In genomic region chr6:125114248-125114858, GRCh38 we compare ENCODE assay signal across 9 cellular contexts. TPM values are rescaled to one million over a fixed set of nuclear protein-coding genes. Genes with fewer than 3 reads are reported as not detected.
DNase-seq lines count a peak whose midpoint lies in the region; ATAC-seq and TF ChIP-seq lines count a peak whose summit lies in the region.
"Had no signal": no experiment of that assay in that cellular context is flagged by ENCODE, and none has a peak within 500 bp of the region (broad histone marks: within the 10 kb centered on the region; RNA-seq: fewer than 3 reads in every experiment).

No MANE protein-coding gene starts in this region.

- no peaks in the 10 kb centered on the region for H3K9me2 ChIP-seq in Karpas-422 (replicated peaks; ENCODE audit: insufficient read depth, low read length)

- H3K36me3 Mint-ChIP-seq in activated CD8-positive, alpha-beta memory T cell treated with anti-CD3 and anti-CD28 coated beads, Interleukin-2, amount 10 ng/mL, durations not matched to agents 7 days and 5 days, result peaks cover 1% of the 10 kb centered on the region
- no peaks in the 10 kb centered on the region for H3K36me3 Mint-ChIP-seq in MCF 10A (ENCODE audit: insufficient read depth, unreplicated experiment)

- H3K27me3 Mint-ChIP-seq in activated CD8-positive, alpha-beta memory T cell treated with anti-CD3 and anti-CD28 coated beads, Interleukin-2, amount 10 ng/mL, durations not matched to agents 7 days and 5 days, result peaks cover 5% of the 10 kb centered on the region
- no peaks in the 10 kb centered on the region for H3K27me3 Mint-ChIP-seq in MCF 10A (ENCODE audit: insufficient read depth, unreplicated experiment)

- H3K9ac ChIP-seq in Karpas-422 (ENCODE audit: low read length), result no peak overlapping the region

- no peak overlapping the region for H3K4me2 ChIP-seq in Karpas-422 (ENCODE audit: low read depth, low read length, poor library complexity, severe bottlenecking)

- no peaks in the 10 kb centered on the region for H4K20me1 ChIP-seq in Karpas-422 (ENCODE audit: insufficient read depth, low read depth, low read length)

- intact Hi-C loops in MCF 10A (cut with micrococcal nuclease), result loop anchor here (1.0 to 10.0 kb wide), 3 partner anchors 151 to 640 kb away; no protein-coding TSS in a partner anchor
- intact Hi-C loops in stomach (cut with DNase I; ENCODE audit: low total_unique reads), result loop anchor here (5.0 kb wide), 1 partner anchor 242 kb away; no protein-coding TSS in a partner anchor

- no peak for ATAC-seq in activated CD8-positive, alpha-beta memory T cell treated with anti-CD3 and anti-CD28 coated beads, Interleukin-2, amount 10 ng/mL, durations not matched to agents 7 days and 5 days
- ATAC-seq in RWPE2 (ENCODE audit: low read depth) (no peak), left lobe of liver (peak; percentile 71), HG03196 (IDR thresholded peaks at IDR 0.05; ENCODE audit: unreplicated experiment) (no peak)

- H3K4me1 Mint-ChIP-seq in activated CD8-positive, alpha-beta memory T cell treated with anti-CD3 and anti-CD28 coated beads, Interleukin-2, amount 10 ng/mL, durations not matched to agents 7 days and 5 days, result no peaks in the 10 kb centered on the region
- H3K4me1 Mint-ChIP-seq in MCF 10A (ENCODE audit: insufficient read depth, unreplicated experiment), result no peaks in the 10 kb centered on the region
- H3K4me1 Mint-ChIP-seq: activated naive CD8-positive, alpha-beta T cell treated with anti-CD3 and anti-CD28 coated beads, Interleukin-2, amount 10 ng/mL, durations not matched to agents 7 days and 5 days had no signal

- no peaks in the 10 kb centered on the region for H3K79me2 ChIP-seq in Karpas-422 (ENCODE audit: low read length)

- H3K27me3 ChIP-seq in Karpas-422 (ENCODE audit: low read length), result no peaks in the 10 kb centered on the region
- H3K27me3 ChIP-seq in RWPE2 (ENCODE audit: insufficient read depth, poor library complexity, severe bottlenecking), result no peaks in the 10 kb centered on the region
- H3K27me3 ChIP-seq in stomach, result no peaks in the 10 kb centered on the region

- CTCF ChIA-PET in activated CD8-positive, alpha-beta memory T cell treated with anti-CD3 and anti-CD28 coated beads, Interleukin-2, amount 10 ng/mL, durations not matched to agents 7 days and 5 days (lab: Charles Lee), result interaction anchor here (0.7 to 2.0 kb wide), 10 partner anchors 9 to 1312 kb away, joined by 3 to 6 read pairs (median 4); no protein-coding TSS in a partner anchor
- CTCF ChIA-PET in MCF 10A (lab: Yijun Ruan, JAX), result interaction anchor here (0.6 to 5.2 kb wide), 48 partner anchors 9 to 1048 kb away, joined by 3 to 127 read pairs (median 4); partner anchors contain the start of genes RNF217 and TPD52L1

- TF ChIP-seq EP300 in stomach (IDR thresholded peaks at IDR 0.05), result no peak

- no peaks in the 10 kb centered on the region for H3K36me3 ChIP-seq in Karpas-422 (ENCODE audit: insufficient read depth, low read length)
- H3K36me3 ChIP-seq in RWPE2 (ENCODE audit: low read depth), result no peaks in the 10 kb centered on the region
- no peaks in the 10 kb centered on the region for H3K36me3 ChIP-seq in stomach

- H3K4me3 ChIP-seq in Karpas-422 (ENCODE audit: low read length), result no peak overlapping the region
- no peak overlapping the region for H3K4me3 ChIP-seq in RWPE2 (ENCODE audit: severe bottlenecking)
- no peak overlapping the region for H3K4me3 ChIP-seq in stomach

- H3K9me3 ChIP-seq in Karpas-422 (ENCODE audit: low read length) (peaks cover 14% of the 10 kb centered on the region), RWPE2 (ENCODE audit: severe bottlenecking) (peaks cover 17% of the 10 kb centered on the region), stomach (peaks cover 0 to 35% (median 23%) of the 10 kb centered on the region in 4 donors)

- H3K27ac Mint-ChIP-seq in activated CD8-positive, alpha-beta memory T cell treated with anti-CD3 and anti-CD28 coated beads, Interleukin-2, amount 10 ng/mL, durations not matched to agents 7 days and 5 days, result no peak overlapping the region
- H3K27ac Mint-ChIP-seq in MCF 10A (ENCODE audit: low read depth, unreplicated experiment), result no peak overlapping the region
- H3K27ac Mint-ChIP-seq: activated naive CD8-positive, alpha-beta T cell treated with anti-CD3 and anti-CD28 coated beads, Interleukin-2, amount 10 ng/mL, durations not matched to agents 7 days and 5 days had no signal

- TF ChIP-seq POLR2A in stomach (IDR thresholded peaks at IDR 0.05), result no peak

- no TSS peak for BruUV-seq in MCF 10A (replicated peaks; lab: Mats Ljungman, UMichigan)

- H3K4me1 ChIP-seq in Karpas-422 (ENCODE audit: low read length), result no peaks in the 10 kb centered on the region
- no peaks in the 10 kb centered on the region for H3K4me1 ChIP-seq in RWPE2 (ENCODE audit: insufficient read depth, poor library complexity, severe bottlenecking)
- H3K4me1 ChIP-seq in stomach, result no peaks in the 10 kb centered on the region

- DNase-seq in activated CD8-positive, alpha-beta memory T cell treated with anti-CD3 and anti-CD28 coated beads, Interleukin-2, amount 10 ng/mL, durations not matched to agents 7 days and 5 days, result peak; percentile 49
- no peak for DNase-seq in activated CD8-positive, alpha-beta memory T cell treated with anti-CD3 and anti-CD28 coated beads, Interleukin-2, amount 50 U/mL, for 48 hours
- DNase-seq in Karpas-422 (peak; percentile 78), RWPE2 (ENCODE audit: low spot score) (no peak), MCF 10A (ENCODE audit: unreplicated experiment) (peak; percentile 74), left lobe of liver (ENCODE audit: low spot score) (no peak), stomach (peak; percentile 68)
- DNase-seq: activated naive CD8-positive, alpha-beta T cell treated with anti-CD3 and anti-CD28 coated beads, Interleukin-2, amount 10 ng/mL, durations not matched to agents 7 days and 5 days had no signal

- TF ChIP-seq CTCF in RWPE2 (IDR thresholded peaks at IDR 0.05; ENCODE audit: poor library complexity, severe bottlenecking) (peak; percentile 93), MCF 10A (IDR thresholded peaks at IDR 0.05; ENCODE audit: unreplicated experiment) (peak; percentile 84), stomach (IDR thresholded peaks at IDR 0.05) (peak in 5 of 7 experiments; percentile 59 to 79 (median 69))

- H3K4me3 Mint-ChIP-seq in activated CD8-positive, alpha-beta memory T cell treated with anti-CD3 and anti-CD28 coated beads, Interleukin-2, amount 10 ng/mL, durations not matched to agents 7 days and 5 days, result no peak overlapping the region
- H3K4me3 Mint-ChIP-seq in MCF 10A (ENCODE audit: unreplicated experiment), result no peak overlapping the region
- H3K4me3 Mint-ChIP-seq: activated naive CD8-positive, alpha-beta T cell treated with anti-CD3 and anti-CD28 coated beads, Interleukin-2, amount 10 ng/mL, durations not matched to agents 7 days and 5 days had no signal

- peaks cover 16% of the 10 kb centered on the region for H3K9me3 Mint-ChIP-seq in activated CD8-positive, alpha-beta memory T cell treated with anti-CD3 and anti-CD28 coated beads, Interleukin-2, amount 10 ng/mL, durations not matched to agents 7 days and 5 days (ENCODE audit: low read depth)
- peaks cover 32% of the 10 kb centered on the region for H3K9me3 Mint-ChIP-seq in MCF 10A (ENCODE audit: unreplicated experiment)

- WGBS in stomach, 5 donors, result 0% methylated on average over 1 of the region's 1 CpG

- POLR2A ChIA-PET in MCF 10A (lab: Yijun Ruan, JAX), result interaction anchor here (0.7 to 1.5 kb wide), 9 partner anchors 9 to 244 kb away, joined by 3 to 10 read pairs (median 4); partner anchors contain the start of gene RNF217

- H2AFZ ChIP-seq in Karpas-422 (ENCODE audit: low read length), result no peak overlapping the region

- no peak overlapping the region for H3K27ac ChIP-seq in Karpas-422 (ENCODE audit: low read length)
- no peak overlapping the region for H3K27ac ChIP-seq in RWPE2 (ENCODE audit: poor library complexity, severe bottlenecking)
- no peak overlapping the region for H3K27ac ChIP-seq in stomach

RNA-seq across cellular contexts. Expression of gene TPD52L1, which starts 39.2 kb away (rescaled TPM):
- not detected for total RNA-seq in activated CD8-positive, alpha-beta memory T cell treated with anti-CD3 and anti-CD28 coated beads, Interleukin-2, amount 10 ng/mL, durations not matched to agents 7 days and 5 days
- not detected in 2 replicates for total RNA-seq in Karpas-422 (2014; rRNA removed; shearing (Covaris generic); ENCODE audit: low replicate concordance)
- 69.5 and 92.6 TPM in 2 replicates for total RNA-seq in MCF 10A (2022)
- total RNA-seq in left lobe of liver, result 49.7 TPM
- 100 to 1,000 TPM in 1 of 5 donors, 10 to 100 TPM in 4; 14.8 to 100 (median 23.3) TPM for total RNA-seq in stomach
- polyA plus RNA-seq in stomach, result 100 to 1,000 TPM in 1 of 3 donors, 10 to 100 TPM in 2; 80.6 to 102 (median 95.3) TPM
- total RNA-seq: activated naive CD8-positive, alpha-beta T cell treated with anti-CD3 and anti-CD28 coated beads, Interleukin-2, amount 10 ng/mL, durations not matched to agents 7 days and 5 days had no signal

Comparison
In these comparisons a context has a peak if more than half of its experiments do, and no peak if none do; other contexts are left out.
1. DNase-seq: peak in activated CD8-positive, alpha-beta memory T cell treated with anti-CD3 and anti-CD28 coated beads, Interleukin-2, amount 10 ng/mL, durations not matched to agents 7 days and 5 days (single experiment), Karpas-422 (single experiment), MCF 10A (single experiment) and stomach (single experiment); none in activated CD8-positive, alpha-beta memory T cell treated with anti-CD3 and anti-CD28 coated beads, Interleukin-2, amount 50 U/mL, for 48 hours (single experiment), RWPE2 (single experiment) and left lobe of liver (single experiment).
2. RNA of gene TPD52L1, which starts 39.2 kb away (total RNA-seq): 69.5 to 92.6 TPM in MCF 10A, 49.7 TPM in left lobe of liver (single experiment) and 14.8 to 100 TPM in stomach; not detected in activated CD8-positive, alpha-beta memory T cell treated with anti-CD3 and anti-CD28 coated beads, Interleukin-2, amount 10 ng/mL, durations not matched to agents 7 days and 5 days and not detected in Karpas-422; every median in the first group is over 10 times any median in the second.
3. Peak in every context shown above with its lines, with median percentiles within 50 percentile points of each other: CTCF ChIP-seq.